In the genomic region with DNA sequence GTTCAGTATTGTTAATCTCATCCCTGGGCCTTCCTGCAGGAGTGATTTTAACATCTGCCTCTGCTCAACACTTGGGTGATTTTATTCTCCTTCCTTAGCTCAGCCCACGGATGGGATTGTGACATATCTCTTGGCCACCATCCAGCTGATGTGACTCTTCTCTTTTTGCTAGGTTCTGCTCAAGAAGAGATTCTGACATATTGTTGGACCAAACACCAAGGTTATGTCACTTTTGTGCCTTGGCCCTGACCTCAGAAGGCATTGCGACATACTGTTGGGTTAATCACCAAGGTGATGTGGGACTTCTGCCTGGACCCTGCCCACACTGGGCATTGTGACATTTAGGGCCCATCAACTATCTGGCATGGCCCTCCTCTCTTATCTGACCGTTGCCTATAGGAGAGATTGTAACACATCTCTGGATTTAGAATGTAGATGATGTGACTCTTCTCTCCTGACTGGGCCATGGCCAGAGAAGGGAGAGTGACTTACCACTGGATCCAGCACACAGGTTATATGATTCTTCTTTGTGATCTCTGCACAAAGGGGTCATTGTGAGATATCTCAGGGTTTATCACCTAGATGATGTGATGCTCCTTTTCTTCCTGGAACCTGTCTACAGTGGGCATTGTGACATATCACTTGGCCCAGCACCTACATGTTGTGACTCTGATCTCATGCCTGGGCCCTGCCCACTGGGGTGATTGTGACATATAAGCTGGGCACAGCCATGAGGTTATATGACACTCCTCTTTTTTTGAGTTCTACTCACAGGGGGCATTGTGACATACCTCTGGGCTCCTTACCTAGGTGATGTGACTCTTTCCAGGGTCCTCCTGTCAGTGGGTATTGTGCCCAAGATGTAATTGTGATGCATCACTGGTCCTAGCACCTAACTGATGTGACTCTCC, we compare ENCODE assay signal across 1 cellular context.
TF ChIP-seq lines count a peak whose summit lies in the region.

No MANE protein-coding gene starts in this region.

TF ChIP-seq in K562, 482 proteins besides CTCF, POLR2A, EP300 and RAD21 (continued from another document and continues in another):
- TF ChIP-seq, protein P1, sequence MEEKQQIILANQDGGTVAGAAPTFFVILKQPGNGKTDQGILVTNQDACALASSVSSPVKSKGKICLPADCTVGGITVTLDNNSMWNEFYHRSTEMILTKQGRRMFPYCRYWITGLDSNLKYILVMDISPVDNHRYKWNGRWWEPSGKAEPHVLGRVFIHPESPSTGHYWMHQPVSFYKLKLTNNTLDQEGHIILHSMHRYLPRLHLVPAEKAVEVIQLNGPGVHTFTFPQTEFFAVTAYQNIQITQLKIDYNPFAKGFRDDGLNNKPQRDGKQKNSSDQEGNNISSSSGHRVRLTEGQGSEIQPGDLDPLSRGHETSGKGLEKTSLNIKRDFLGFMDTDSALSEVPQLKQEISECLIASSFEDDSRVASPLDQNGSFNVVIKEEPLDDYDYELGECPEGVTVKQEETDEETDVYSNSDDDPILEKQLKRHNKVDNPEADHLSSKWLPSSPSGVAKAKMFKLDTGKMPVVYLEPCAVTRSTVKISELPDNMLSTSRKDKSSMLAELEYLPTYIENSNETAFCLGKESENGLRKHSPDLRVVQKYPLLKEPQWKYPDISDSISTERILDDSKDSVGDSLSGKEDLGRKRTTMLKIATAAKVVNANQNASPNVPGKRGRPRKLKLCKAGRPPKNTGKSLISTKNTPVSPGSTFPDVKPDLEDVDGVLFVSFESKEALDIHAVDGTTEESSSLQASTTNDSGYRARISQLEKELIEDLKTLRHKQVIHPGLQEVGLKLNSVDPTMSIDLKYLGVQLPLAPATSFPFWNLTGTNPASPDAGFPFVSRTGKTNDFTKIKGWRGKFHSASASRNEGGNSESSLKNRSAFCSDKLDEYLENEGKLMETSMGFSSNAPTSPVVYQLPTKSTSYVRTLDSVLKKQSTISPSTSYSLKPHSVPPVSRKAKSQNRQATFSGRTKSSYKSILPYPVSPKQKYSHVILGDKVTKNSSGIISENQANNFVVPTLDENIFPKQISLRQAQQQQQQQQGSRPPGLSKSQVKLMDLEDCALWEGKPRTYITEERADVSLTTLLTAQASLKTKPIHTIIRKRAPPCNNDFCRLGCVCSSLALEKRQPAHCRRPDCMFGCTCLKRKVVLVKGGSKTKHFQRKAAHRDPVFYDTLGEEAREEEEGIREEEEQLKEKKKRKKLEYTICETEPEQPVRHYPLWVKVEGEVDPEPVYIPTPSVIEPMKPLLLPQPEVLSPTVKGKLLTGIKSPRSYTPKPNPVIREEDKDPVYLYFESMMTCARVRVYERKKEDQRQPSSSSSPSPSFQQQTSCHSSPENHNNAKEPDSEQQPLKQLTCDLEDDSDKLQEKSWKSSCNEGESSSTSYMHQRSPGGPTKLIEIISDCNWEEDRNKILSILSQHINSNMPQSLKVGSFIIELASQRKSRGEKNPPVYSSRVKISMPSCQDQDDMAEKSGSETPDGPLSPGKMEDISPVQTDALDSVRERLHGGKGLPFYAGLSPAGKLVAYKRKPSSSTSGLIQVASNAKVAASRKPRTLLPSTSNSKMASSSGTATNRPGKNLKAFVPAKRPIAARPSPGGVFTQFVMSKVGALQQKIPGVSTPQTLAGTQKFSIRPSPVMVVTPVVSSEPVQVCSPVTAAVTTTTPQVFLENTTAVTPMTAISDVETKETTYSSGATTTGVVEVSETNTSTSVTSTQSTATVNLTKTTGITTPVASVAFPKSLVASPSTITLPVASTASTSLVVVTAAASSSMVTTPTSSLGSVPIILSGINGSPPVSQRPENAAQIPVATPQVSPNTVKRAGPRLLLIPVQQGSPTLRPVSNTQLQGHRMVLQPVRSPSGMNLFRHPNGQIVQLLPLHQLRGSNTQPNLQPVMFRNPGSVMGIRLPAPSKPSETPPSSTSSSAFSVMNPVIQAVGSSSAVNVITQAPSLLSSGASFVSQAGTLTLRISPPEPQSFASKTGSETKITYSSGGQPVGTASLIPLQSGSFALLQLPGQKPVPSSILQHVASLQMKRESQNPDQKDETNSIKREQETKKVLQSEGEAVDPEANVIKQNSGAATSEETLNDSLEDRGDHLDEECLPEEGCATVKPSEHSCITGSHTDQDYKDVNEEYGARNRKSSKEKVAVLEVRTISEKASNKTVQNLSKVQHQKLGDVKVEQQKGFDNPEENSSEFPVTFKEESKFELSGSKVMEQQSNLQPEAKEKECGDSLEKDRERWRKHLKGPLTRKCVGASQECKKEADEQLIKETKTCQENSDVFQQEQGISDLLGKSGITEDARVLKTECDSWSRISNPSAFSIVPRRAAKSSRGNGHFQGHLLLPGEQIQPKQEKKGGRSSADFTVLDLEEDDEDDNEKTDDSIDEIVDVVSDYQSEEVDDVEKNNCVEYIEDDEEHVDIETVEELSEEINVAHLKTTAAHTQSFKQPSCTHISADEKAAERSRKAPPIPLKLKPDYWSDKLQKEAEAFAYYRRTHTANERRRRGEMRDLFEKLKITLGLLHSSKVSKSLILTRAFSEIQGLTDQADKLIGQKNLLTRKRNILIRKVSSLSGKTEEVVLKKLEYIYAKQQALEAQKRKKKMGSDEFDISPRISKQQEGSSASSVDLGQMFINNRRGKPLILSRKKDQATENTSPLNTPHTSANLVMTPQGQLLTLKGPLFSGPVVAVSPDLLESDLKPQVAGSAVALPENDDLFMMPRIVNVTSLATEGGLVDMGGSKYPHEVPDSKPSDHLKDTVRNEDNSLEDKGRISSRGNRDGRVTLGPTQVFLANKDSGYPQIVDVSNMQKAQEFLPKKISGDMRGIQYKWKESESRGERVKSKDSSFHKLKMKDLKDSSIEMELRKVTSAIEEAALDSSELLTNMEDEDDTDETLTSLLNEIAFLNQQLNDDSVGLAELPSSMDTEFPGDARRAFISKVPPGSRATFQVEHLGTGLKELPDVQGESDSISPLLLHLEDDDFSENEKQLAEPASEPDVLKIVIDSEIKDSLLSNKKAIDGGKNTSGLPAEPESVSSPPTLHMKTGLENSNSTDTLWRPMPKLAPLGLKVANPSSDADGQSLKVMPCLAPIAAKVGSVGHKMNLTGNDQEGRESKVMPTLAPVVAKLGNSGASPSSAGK (IDR thresholded peaks at IDR 0.05), result no peak
- TF ChIP-seq, protein P2, sequence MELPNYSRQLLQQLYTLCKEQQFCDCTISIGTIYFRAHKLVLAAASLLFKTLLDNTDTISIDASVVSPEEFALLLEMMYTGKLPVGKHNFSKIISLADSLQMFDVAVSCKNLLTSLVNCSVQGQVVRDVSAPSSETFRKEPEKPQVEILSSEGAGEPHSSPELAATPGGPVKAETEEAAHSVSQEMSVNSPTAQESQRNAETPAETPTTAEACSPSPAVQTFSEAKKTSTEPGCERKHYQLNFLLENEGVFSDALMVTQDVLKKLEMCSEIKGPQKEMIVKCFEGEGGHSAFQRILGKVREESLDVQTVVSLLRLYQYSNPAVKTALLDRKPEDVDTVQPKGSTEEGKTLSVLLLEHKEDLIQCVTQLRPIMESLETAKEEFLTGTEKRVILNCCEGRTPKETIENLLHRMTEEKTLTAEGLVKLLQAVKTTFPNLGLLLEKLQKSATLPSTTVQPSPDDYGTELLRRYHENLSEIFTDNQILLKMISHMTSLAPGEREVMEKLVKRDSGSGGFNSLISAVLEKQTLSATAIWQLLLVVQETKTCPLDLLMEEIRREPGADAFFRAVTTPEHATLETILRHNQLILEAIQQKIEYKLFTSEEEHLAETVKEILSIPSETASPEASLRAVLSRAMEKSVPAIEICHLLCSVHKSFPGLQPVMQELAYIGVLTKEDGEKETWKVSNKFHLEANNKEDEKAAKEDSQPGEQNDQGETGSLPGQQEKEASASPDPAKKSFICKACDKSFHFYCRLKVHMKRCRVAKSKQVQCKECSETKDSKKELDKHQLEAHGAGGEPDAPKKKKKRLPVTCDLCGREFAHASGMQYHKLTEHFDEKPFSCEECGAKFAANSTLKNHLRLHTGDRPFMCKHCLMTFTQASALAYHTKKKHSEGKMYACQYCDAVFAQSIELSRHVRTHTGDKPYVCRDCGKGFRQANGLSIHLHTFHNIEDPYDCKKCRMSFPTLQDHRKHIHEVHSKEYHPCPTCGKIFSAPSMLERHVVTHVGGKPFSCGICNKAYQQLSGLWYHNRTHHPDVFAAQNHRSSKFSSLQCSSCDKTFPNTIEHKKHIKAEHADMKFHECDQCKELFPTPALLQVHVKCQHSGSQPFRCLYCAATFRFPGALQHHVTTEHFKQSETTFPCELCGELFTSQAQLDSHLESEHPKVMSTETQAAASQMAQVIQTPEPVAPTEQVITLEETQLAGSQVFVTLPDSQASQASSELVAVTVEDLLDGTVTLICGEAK (IDR thresholded peaks at IDR 0.05), result no peak
- TF ChIP-seq, protein P2 (CRISPR knock-in tag; IDR thresholded peaks at IDR 0.05), result no peak
- TF ChIP-seq PCBP1 (IDR thresholded peaks at IDR 0.05; ENCODE audit: low read depth, low read length, poor library complexity, severe bottlenecking) (no peak), ZNF589 (CRISPR knock-in tag; IDR thresholded peaks at IDR 0.05; ENCODE audit: low read depth) (peak; percentile 49; the same call in 1 of the 2 replicates), SMAD4 (CRISPR knock-in tag; conservative IDR thresholded peaks at IDR 0.05) (peak; percentile 62; the same call in 1 of the 2 replicates), GTF2F1 (IDR thresholded peaks at IDR 0.05; ENCODE audit: low read depth, low read length) (no peak), THRAP3 (IDR thresholded peaks at IDR 0.05; ENCODE audit: borderline replicate concordance) (no peak), KLF13 (tag; IDR thresholded peaks at IDR 0.05; ENCODE audit: borderline replicate concordance, low read depth) (no peak), CHCHD3 (CRISPR knock-in tag; IDR thresholded peaks at IDR 0.05) (no peak), SMARCC2 (IDR thresholded peaks at IDR 0.05; ENCODE audit: low read depth) (peak; percentile 82), RBBP5 (IDR thresholded peaks at IDR 0.05; ENCODE audit: borderline replicate concordance, insufficient read depth, low read length, poor library complexity, severe bottlenecking) (no peak), GATAD2B (IDR thresholded peaks at IDR 0.05; ENCODE audit: borderline replicate concordance) (peak; percentile 36; the same call in 1 of the 2 replicates)
- TF ChIP-seq, protein P3, sequence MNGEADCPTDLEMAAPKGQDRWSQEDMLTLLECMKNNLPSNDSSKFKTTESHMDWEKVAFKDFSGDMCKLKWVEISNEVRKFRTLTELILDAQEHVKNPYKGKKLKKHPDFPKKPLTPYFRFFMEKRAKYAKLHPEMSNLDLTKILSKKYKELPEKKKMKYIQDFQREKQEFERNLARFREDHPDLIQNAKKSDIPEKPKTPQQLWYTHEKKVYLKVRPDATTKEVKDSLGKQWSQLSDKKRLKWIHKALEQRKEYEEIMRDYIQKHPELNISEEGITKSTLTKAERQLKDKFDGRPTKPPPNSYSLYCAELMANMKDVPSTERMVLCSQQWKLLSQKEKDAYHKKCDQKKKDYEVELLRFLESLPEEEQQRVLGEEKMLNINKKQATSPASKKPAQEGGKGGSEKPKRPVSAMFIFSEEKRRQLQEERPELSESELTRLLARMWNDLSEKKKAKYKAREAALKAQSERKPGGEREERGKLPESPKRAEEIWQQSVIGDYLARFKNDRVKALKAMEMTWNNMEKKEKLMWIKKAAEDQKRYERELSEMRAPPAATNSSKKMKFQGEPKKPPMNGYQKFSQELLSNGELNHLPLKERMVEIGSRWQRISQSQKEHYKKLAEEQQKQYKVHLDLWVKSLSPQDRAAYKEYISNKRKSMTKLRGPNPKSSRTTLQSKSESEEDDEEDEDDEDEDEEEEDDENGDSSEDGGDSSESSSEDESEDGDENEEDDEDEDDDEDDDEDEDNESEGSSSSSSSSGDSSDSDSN (IDR thresholded peaks at IDR 0.05; ENCODE audit: borderline replicate concordance in 1 of 2, low read depth in 2 of 2, low read length in 2 of 2), result 0 out of 4 replicates have a peak, but pooled peaks of 1 of the 2 experiments have one; percentile 26
- TF ChIP-seq, protein P4, sequence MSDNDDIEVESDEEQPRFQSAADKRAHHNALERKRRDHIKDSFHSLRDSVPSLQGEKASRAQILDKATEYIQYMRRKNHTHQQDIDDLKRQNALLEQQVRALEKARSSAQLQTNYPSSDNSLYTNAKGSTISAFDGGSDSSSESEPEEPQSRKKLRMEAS (CRISPR knock-in tag; IDR thresholded peaks at IDR 0.05), result no peak
- TF ChIP-seq, protein P5, sequence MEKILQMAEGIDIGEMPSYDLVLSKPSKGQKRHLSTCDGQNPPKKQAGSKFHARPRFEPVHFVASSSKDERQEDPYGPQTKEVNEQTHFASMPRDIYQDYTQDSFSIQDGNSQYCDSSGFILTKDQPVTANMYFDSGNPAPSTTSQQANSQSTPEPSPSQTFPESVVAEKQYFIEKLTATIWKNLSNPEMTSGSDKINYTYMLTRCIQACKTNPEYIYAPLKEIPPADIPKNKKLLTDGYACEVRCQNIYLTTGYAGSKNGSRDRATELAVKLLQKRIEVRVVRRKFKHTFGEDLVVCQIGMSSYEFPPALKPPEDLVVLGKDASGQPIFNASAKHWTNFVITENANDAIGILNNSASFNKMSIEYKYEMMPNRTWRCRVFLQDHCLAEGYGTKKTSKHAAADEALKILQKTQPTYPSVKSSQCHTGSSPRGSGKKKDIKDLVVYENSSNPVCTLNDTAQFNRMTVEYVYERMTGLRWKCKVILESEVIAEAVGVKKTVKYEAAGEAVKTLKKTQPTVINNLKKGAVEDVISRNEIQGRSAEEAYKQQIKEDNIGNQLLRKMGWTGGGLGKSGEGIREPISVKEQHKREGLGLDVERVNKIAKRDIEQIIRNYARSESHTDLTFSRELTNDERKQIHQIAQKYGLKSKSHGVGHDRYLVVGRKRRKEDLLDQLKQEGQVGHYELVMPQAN (IDR thresholded peaks at IDR 0.05; ENCODE audit: borderline replicate concordance), result no peak
- TF ChIP-seq, protein P6, sequence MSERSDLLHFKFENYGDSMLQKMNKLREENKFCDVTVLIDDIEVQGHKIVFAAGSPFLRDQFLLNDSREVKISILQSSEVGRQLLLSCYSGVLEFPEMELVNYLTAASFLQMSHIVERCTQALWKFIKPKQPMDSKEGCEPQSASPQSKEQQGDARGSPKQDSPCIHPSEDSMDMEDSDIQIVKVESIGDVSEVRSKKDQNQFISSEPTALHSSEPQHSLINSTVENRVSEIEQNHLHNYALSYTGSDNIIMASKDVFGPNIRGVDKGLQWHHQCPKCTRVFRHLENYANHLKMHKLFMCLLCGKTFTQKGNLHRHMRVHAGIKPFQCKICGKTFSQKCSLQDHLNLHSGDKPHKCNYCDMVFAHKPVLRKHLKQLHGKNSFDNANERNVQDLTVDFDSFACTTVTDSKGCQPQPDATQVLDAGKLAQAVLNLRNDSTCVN (CRISPR knock-in tag; IDR thresholded peaks at IDR 0.05), result no peak
